ENCODE assay signal across 24 cellular contexts in genomic region chr13:21079206-21079605, GRCh38. TPM values are rescaled to one million over a fixed set of nuclear protein-coding genes. Genes with fewer than 3 reads are reported as not detected.
DNase-seq lines count a peak whose midpoint lies in the region; ATAC-seq and TF ChIP-seq lines count a peak whose summit lies in the region.
"Had no signal": no experiment of that assay in that cellular context is flagged by ENCODE, and none has a peak within 500 bp of the region (broad histone marks: within the 10 kb centered on the region; RNA-seq: fewer than 3 reads in every experiment).

No MANE protein-coding gene starts in this region.

- in situ Hi-C loops in mammary epithelial cell (cut with MboI; ENCODE audit: low sequenced_read_pairs in 2 of 2) = no loop called here
- in situ Hi-C loops in brain microvascular endothelial cell (cut with HindIII; ENCODE audit: low pct_ligation_motif_present, low sequenced_read_pairs) = no loop called here

- CTCF ChIA-PET in mammary epithelial cell (lab: Charles Lee; ENCODE audit: low non-redundant PET) (no interaction called here), MCF 10A (lab: Yijun Ruan, JAX) (interaction anchor here (1.2 kb wide), 1 partner anchor 33 kb away, joined by 5 read pairs; no protein-coding TSS in a partner anchor)
- CTCF ChIA-PET in activated CD8-positive, alpha-beta T cell treated with anti-CD3 and anti-CD28 coated beads for 36 hours (lab: Charles Lee) = no interaction called here

- no peaks in the 10 kb centered on the region for H3K27me3 Mint-ChIP-seq in MCF 10A (ENCODE audit: insufficient read depth, unreplicated experiment)
- peaks cover 5% of the 10 kb centered on the region for H3K27me3 Mint-ChIP-seq in activated CD8-positive, alpha-beta T cell treated with anti-CD3 and anti-CD28 coated beads for 36 hours
- H3K27me3 Mint-ChIP-seq: activated naive CD8-positive, alpha-beta T cell treated with anti-CD3 and anti-CD28 coated beads for 36 hours; activated T-helper 17 cell treated with anti-CD3 and anti-CD28 coated beads, Interleukin-2, amount 50 U/mL, for 72 hours had no signal

- BruUV-seq in mammary epithelial cell (replicated peaks; lab: Mats Ljungman, UMichigan) (no TSS peak), MCF 10A (replicated peaks; lab: Mats Ljungman, UMichigan) (no TSS peak)

- 81% methylated on average over 4 of the region's 4 CpGs for WGBS in mammary epithelial cell (ENCODE audit: low coverage, missing lambda C conversion rate)

- dilution Hi-C loops in mammary epithelial cell (cut with HindIII; ENCODE audit: low sequenced_read_pairs) = no loop called here

- ATAC-seq in lower lobe of right lung (no peak), GM21526 (IDR thresholded peaks at IDR 0.05; ENCODE audit: low FRiP score, unreplicated experiment) (no peak), HG03280 (IDR thresholded peaks at IDR 0.05; ENCODE audit: unreplicated experiment) (no peak)
- no peak for ATAC-seq in activated CD8-positive, alpha-beta T cell treated with anti-CD3 and anti-CD28 coated beads for 36 hours
- ATAC-seq: activated T-helper 17 cell treated with anti-CD3 and anti-CD28 coated beads, Interleukin-2, amount 50 U/mL, for 72 hours; naive thymus-derived CD4-positive, alpha-beta T cell had no signal

- H3K9me3 Mint-ChIP-seq in MCF 10A (ENCODE audit: unreplicated experiment) = no peaks in the 10 kb centered on the region
- no peaks in the 10 kb centered on the region for H3K9me3 Mint-ChIP-seq in activated CD8-positive, alpha-beta T cell treated with anti-CD3 and anti-CD28 coated beads for 36 hours
- H3K9me3 Mint-ChIP-seq: activated naive CD8-positive, alpha-beta T cell treated with anti-CD3 and anti-CD28 coated beads for 36 hours; activated T-helper 17 cell treated with anti-CD3 and anti-CD28 coated beads, Interleukin-2, amount 50 U/mL, for 72 hours had no signal

- intact Hi-C loops in mammary epithelial cell (cut with micrococcal nuclease) = no loop called here
- intact Hi-C loops in MCF 10A (cut with micrococcal nuclease) = no loop called here
- intact Hi-C loops in lower lobe of right lung (cut with DNase I) = no loop called here
- intact Hi-C loops in tibial artery (cut with DNase I; ENCODE audit: low total_unique reads) = no loop called here
- intact Hi-C loops in activated CD8-positive, alpha-beta T cell treated with anti-CD3 and anti-CD28 coated beads for 36 hours (cut with micrococcal nuclease) = no loop called here

- no peaks in the 10 kb centered on the region for H4K20me1 ChIP-seq in mammary epithelial cell (ENCODE audit: insufficient read depth, low read length)

- no peak for TF ChIP-seq CTCF in mammary epithelial cell (conservative IDR thresholded peaks at IDR 0.05 in 1 of 2, IDR thresholded peaks at IDR 0.05 in 1 of 2; ENCODE audit: extremely low read depth in 1 of 2, insufficient read depth in 1 of 2, low read depth in 1 of 2, low read length in 2 of 2)
- no peak for TF ChIP-seq CTCF in MCF 10A (IDR thresholded peaks at IDR 0.05; ENCODE audit: unreplicated experiment)
- TF ChIP-seq CTCF in brain microvascular endothelial cell (IDR thresholded peaks at IDR 0.05; ENCODE audit: low read depth, low read length, missing control alignments) = no peak
- TF ChIP-seq CTCF in lower lobe of right lung (IDR thresholded peaks at IDR 0.05) = no peak
- no peak for TF ChIP-seq CTCF in tibial artery (IDR thresholded peaks at IDR 0.05)
- no peak for TF ChIP-seq CTCF in activated CD8-positive, alpha-beta T cell treated with anti-CD3 and anti-CD28 coated beads for 36 hours (IDR thresholded peaks at IDR 0.05)

- no peaks in the 10 kb centered on the region for H3K79me2 ChIP-seq in mammary epithelial cell (ENCODE audit: insufficient read depth, low read length)

- no peak overlapping the region for H3K4me3 ChIP-seq in mammary epithelial cell (replicated peaks in 1 of 3; ENCODE audit: insufficient read depth in 1 of 3, low read depth in 2 of 3, low read length in 3 of 3)
- no peak overlapping the region for H3K4me3 ChIP-seq in brain microvascular endothelial cell (ENCODE audit: low read depth, low read length)
- no peak overlapping the region for H3K4me3 ChIP-seq in lower lobe of right lung
- peak overlapping the region in 1 of 2 donors; percentile 39 for H3K4me3 ChIP-seq in tibial artery
- H3K4me3 ChIP-seq: left lung, uterus had no signal

- H3K9ac ChIP-seq in mammary epithelial cell (ENCODE audit: insufficient read depth, low read length) = no peak overlapping the region

- H3K27ac ChIP-seq in mammary epithelial cell (ENCODE audit: insufficient read depth, low read depth, low read length) (no peak overlapping the region), brain microvascular endothelial cell (peak overlapping the region; percentile 74), lower lobe of right lung (peak overlapping the region; percentile 14), tibial artery (peak overlapping the region; percentile 73 to 76)
- H3K27ac ChIP-seq: dorsolateral prefrontal cortex, pancreas had no signal

- POLR2A ChIA-PET in MCF 10A (lab: Yijun Ruan, JAX) = no interaction called here
- POLR2A ChIA-PET in activated CD8-positive, alpha-beta T cell treated with anti-CD3 and anti-CD28 coated beads for 36 hours (lab: Charles Lee) = no interaction called here

- H3K4me1 Mint-ChIP-seq in MCF 10A (ENCODE audit: insufficient read depth, unreplicated experiment) = peaks cover 12% of the 10 kb centered on the region
- peaks cover 11% of the 10 kb centered on the region for H3K4me1 Mint-ChIP-seq in activated CD8-positive, alpha-beta T cell treated with anti-CD3 and anti-CD28 coated beads for 36 hours (ENCODE audit: low read depth)

- no peak overlapping the region for H3K27ac Mint-ChIP-seq in MCF 10A (ENCODE audit: low read depth, unreplicated experiment)
- no peak overlapping the region for H3K27ac Mint-ChIP-seq in activated CD8-positive, alpha-beta T cell treated with anti-CD3 and anti-CD28 coated beads for 36 hours
- H3K27ac Mint-ChIP-seq: activated naive CD8-positive, alpha-beta T cell treated with anti-CD3 and anti-CD28 coated beads for 36 hours; activated T-helper 17 cell treated with anti-CD3 and anti-CD28 coated beads, Interleukin-2, amount 50 U/mL, for 72 hours; naive thymus-derived CD4-positive, alpha-beta T cell had no signal

- H3K27me3 ChIP-seq in mammary epithelial cell (ENCODE audit: insufficient read depth, low read length) (no peaks in the 10 kb centered on the region), brain microvascular endothelial cell (replicated peaks) (no peaks in the 10 kb centered on the region), lower lobe of right lung (ENCODE audit: low read depth) (no peaks in the 10 kb centered on the region), tibial artery (no peaks in the 10 kb centered on the region)
- H3K27me3 ChIP-seq: breast epithelium, left lung, uterus had no signal

- no peaks in the 10 kb centered on the region for H3K36me3 Mint-ChIP-seq in MCF 10A (ENCODE audit: insufficient read depth, unreplicated experiment)
- no peaks in the 10 kb centered on the region for H3K36me3 Mint-ChIP-seq in activated CD8-positive, alpha-beta T cell treated with anti-CD3 and anti-CD28 coated beads for 36 hours (ENCODE audit: low read depth)
- H3K36me3 Mint-ChIP-seq: activated naive CD8-positive, alpha-beta T cell treated with anti-CD3 and anti-CD28 coated beads for 36 hours; naive thymus-derived CD4-positive, alpha-beta T cell had no signal

- no peaks in the 10 kb centered on the region for H3K9me3 ChIP-seq in mammary epithelial cell (replicated peaks; ENCODE audit: insufficient read depth, low read length)
- H3K9me3 ChIP-seq in lower lobe of right lung = no peaks in the 10 kb centered on the region
- no peaks in the 10 kb centered on the region for H3K9me3 ChIP-seq in tibial artery
- H3K9me3 ChIP-seq: BE2C, breast epithelium, left lung, pancreas, stomach, uterus had no signal

- no peak overlapping the region for H3K4me3 Mint-ChIP-seq in MCF 10A (ENCODE audit: unreplicated experiment)
- H3K4me3 Mint-ChIP-seq in activated CD8-positive, alpha-beta T cell treated with anti-CD3 and anti-CD28 coated beads for 36 hours = no peak overlapping the region
- H3K4me3 Mint-ChIP-seq: activated naive CD8-positive, alpha-beta T cell treated with anti-CD3 and anti-CD28 coated beads for 36 hours; activated T-helper 17 cell treated with anti-CD3 and anti-CD28 coated beads, Interleukin-2, amount 50 U/mL, for 72 hours had no signal

- H3K4me1 ChIP-seq in mammary epithelial cell (ENCODE audit: insufficient read depth, low read length) (peaks cover 4% of the 10 kb centered on the region), lower lobe of right lung (peaks cover 26% of the 10 kb centered on the region), tibial artery (peaks cover 0 to 40% (median 19%) of the 10 kb centered on the region in 4 donors)
- H3K4me1 ChIP-seq: BE2C, breast epithelium, uterus had no signal

- no peak for DNase-seq in mammary epithelial cell
- DNase-seq in MCF 10A (ENCODE audit: unreplicated experiment) = no peak
- no peak for DNase-seq in brain microvascular endothelial cell
- no peak for DNase-seq in lower lobe of right lung
- no peak for DNase-seq in tibial artery
- DNase-seq in activated CD8-positive, alpha-beta T cell treated with anti-CD3 and anti-CD28 coated beads for 36 hours = no peak
- DNase-seq: 8988T; activated CD4-positive, alpha-beta T cell treated with anti-CD3 and anti-CD28 coated beads for 1 hour; activated naive CD8-positive, alpha-beta T cell treated with anti-CD3 and anti-CD28 coated beads for 36 hours; BE2C; COR-L47; dorsolateral prefrontal cortex; erythroblast; Karpas-422; left lung; naive thymus-derived CD4-positive, alpha-beta T cell; NCI-H526 treated with DMSO at 0.1 percent for 48 hours; pancreas; stomach; uterus had no signal

- peak overlapping the region; percentile 14 for H2AFZ ChIP-seq in mammary epithelial cell (ENCODE audit: low read depth, low read length)

- H3K36me3 ChIP-seq in mammary epithelial cell (ENCODE audit: insufficient read depth, low read length) (no peaks in the 10 kb centered on the region), brain microvascular endothelial cell (replicated peaks) (no peaks in the 10 kb centered on the region), lower lobe of right lung (no peaks in the 10 kb centered on the region), tibial artery (no peaks in the 10 kb centered on the region)
- H3K36me3 ChIP-seq: BE2C, breast epithelium, left lung, pancreas, stomach, uterus had no signal

- H3K4me2 ChIP-seq in mammary epithelial cell (ENCODE audit: insufficient read depth, low read depth, low read length) = no peak overlapping the region

RNA-seq across cellular contexts. Expression of gene LATS2, which starts 17.8 kb away (rescaled TPM):
- total RNA-seq in mammary epithelial cell (10 to 100 TPM; 18.0 to 19.8 TPM), MCF 10A (2022) (28.7 and 32.3 TPM in 2 replicates), lower lobe of right lung (26.1 TPM)
- polyA plus RNA-seq in mammary epithelial cell = 8.8 TPM
- polyA minus RNA-seq in mammary epithelial cell = 10.9 TPM
- total RNA-seq in activated CD8-positive, alpha-beta T cell treated with anti-CD3 and anti-CD28 coated beads for 36 hours = 1 to 10 TPM; 1.3 to 3.0 TPM
- polyA plus RNA-seq: naive thymus-derived CD4-positive, alpha-beta T cell had no signal
